In genomic region chr13:100674363-100674847, GRCh38 we compare ENCODE assay signal across 8 cellular contexts. TPM values are rescaled to one million over a fixed set of nuclear protein-coding genes. Genes with fewer than 3 reads are reported as not detected.
A peak's percentile ranks its signal among the peaks of the same experiment; 100 is the strongest.
DNase-seq lines count a peak whose midpoint lies in the region; ATAC-seq and TF ChIP-seq lines count a peak whose summit lies in the region.

TSS of gene TMTC4 (minus strand) at chr13:100674795. CDS start at chr13:100670362, 4,433 bp downstream.

- peak within 1 kb of the TSS; percentile 90 for H3K4me3 ChIP-seq in A673 (ENCODE audit: low read depth, low read length, poor library complexity, severe bottlenecking)
- H3K4me3 ChIP-seq in neuron (ENCODE audit: low read length), result peak within 1 kb of the TSS; percentile 53

- TF ChIP-seq CTCF in A673 (conservative IDR thresholded peaks at IDR 0.05; ENCODE audit: low read depth, low read length), result no peak

- intact Hi-C loops in A673 (cut with micrococcal nuclease; ENCODE audit: unreplicated experiment), result no loop called here
- intact Hi-C loops in T-helper 1 cell treated with Interleukin-12 subunit alpha and Interleukin-12 subunit beta and Interleukin-4 antibody, amounts not matched to agents 30 ng/mL and 1 ng/mL, for 36 hours (cut with micrococcal nuclease), result loop anchor here (2.0 to 10.0 kb wide), 7 partner anchors 282 to 1922 kb away; partner anchors contain the start of gene TPP2

- POLR2A ChIA-PET in A673 (lab: Charles Lee; ENCODE audit: low non-redundant PET), result interaction anchor here (0.7 kb wide), 1 partner anchor 997 kb away, joined by 3 read pairs; no protein-coding TSS in a partner anchor

- peak; percentile 34 for ATAC-seq in GM18873 (IDR thresholded peaks at IDR 0.05; ENCODE audit: low FRiP score, unreplicated experiment)
- peak; percentile 41 for ATAC-seq in HG03095 (IDR thresholded peaks at IDR 0.05; ENCODE audit: unreplicated experiment)

- H3K27me3 ChIP-seq in A673 (replicated peaks; ENCODE audit: insufficient read depth, low read depth, low read length, poor library complexity) (no peaks in the 10 kb centered on the region), neuron (ENCODE audit: insufficient read depth, low read length) (no peaks in the 10 kb centered on the region)

- DNase-seq in A673 (ENCODE audit: low spot score), result no peak
- no peak for DNase-seq in epithelial cell of prostate (ENCODE audit: low read depth, low spot score)
- DNase-seq in NCI-H446 (lab: John Stamatoyannopoulos, UW), result no peak
- no peak for DNase-seq in activated gamma-delta T cell (lab: John Stamatoyannopoulos, UW)

- CTCF ChIA-PET in A673 (lab: Charles Lee), result interaction anchor here (0.6 kb wide), 1 partner anchor 1600 kb away, joined by 3 read pairs; no protein-coding TSS in a partner anchor

- H3K36me3 ChIP-seq in A673 (ENCODE audit: insufficient read depth, low read length, poor library complexity, severe bottlenecking) (no peaks in the 10 kb centered on the region), neuron (ENCODE audit: insufficient read depth, low read length) (peaks cover 8% of the 10 kb centered on the region)

- peak within 1 kb of the TSS; percentile 79 for H3K27ac ChIP-seq in A673 (ENCODE audit: low read depth, low read length, poor library complexity, severe bottlenecking)
- peak within 1 kb of the TSS; percentile 67 for H3K27ac ChIP-seq in epithelial cell of prostate

- H3K9me3 ChIP-seq in A673 (ENCODE audit: low read depth, low read length, poor library complexity, severe bottlenecking) (no peaks in the 10 kb centered on the region), neuron (ENCODE audit: low read length) (no peaks in the 10 kb centered on the region)

- BruUV-seq in A673 (replicated peaks; lab: Mats Ljungman, UMichigan), result no TSS peak

- H2AFZ ChIP-seq in neuron (ENCODE audit: low read depth, low read length), result peak within 1 kb of the TSS; percentile 73

- H3K4me1 ChIP-seq in A673 (ENCODE audit: insufficient read depth, low read length, poor library complexity, severe bottlenecking) (peaks cover 14% of the 10 kb centered on the region), neuron (ENCODE audit: insufficient read depth, low read length) (peaks cover 12% of the 10 kb centered on the region)

RNA-seq across cellular contexts. Expression of gene TMTC4, which starts in this region (rescaled TPM):
- 21.3 and 33.6 TPM in 2 replicates for total RNA-seq in A673 (2021)
- 19.6 and 21.0 TPM in 2 replicates for total RNA-seq in T-helper 1 cell treated with Interleukin-12 subunit alpha and Interleukin-12 subunit beta and Interleukin-4 antibody, amounts not matched to agents 30 ng/mL and 1 ng/mL, for 36 hours
